ENCODE assay signal across 1 cellular context in the genomic region with DNA sequence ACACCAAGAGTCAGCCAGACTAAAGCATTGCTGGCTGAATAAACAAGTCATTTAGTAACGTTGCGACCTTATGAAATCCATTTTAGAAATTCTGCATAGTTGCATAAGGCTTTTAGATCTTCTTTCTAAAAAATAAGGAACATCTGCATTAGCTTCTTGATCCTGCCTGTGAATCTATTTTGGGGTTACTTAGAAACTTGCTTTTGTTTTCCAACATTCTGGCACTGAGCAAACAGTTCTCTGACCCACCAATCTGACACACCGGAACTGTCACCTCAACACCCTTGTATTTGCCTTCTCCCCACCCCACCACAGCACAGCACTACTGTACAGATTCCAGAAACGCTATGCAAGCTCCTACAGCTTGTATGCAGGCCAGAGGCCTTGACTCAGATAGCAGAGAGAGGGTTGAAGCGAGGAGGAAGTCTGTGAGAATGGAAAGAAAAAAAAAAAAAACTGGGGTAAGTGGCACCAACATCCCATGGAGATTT.
TF ChIP-seq lines count a peak whose summit lies in the region.

No MANE protein-coding gene starts in this region.

TF ChIP-seq in HepG2, 621 proteins besides CTCF, POLR2A, EP300 and RAD21 (continued from another document):
- no peak for TF ChIP-seq BRD4 (CRISPR knock-in tag; IDR thresholded peaks at IDR 0.05)
- TF ChIP-seq, protein P1, sequence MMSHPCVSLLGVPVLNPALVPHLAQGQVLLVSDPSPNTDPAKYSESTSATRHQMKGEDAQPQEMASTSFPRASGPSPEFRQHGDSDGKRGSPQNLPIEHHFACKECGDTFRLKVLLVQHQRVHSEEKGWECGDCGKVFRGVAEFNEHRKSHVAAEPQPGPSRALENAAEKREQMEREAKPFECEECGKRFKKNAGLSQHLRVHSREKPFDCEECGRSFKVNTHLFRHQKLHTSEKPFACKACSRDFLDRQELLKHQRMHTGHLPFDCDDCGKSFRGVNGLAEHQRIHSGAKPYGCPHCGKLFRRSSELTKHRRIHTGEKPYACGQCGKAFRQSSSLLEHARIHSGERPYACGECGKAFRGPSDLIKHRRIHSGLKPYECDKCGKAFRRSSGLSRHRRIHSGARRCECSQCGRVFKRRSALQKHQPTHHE (CRISPR knock-in tag; IDR thresholded peaks at IDR 0.05; ENCODE audit: borderline replicate concordance) = no peak
- peak; percentile 74 for TF ChIP-seq PHF5A (CRISPR knock-in tag; IDR thresholded peaks at IDR 0.05; ENCODE audit: low read depth, unreplicated experiment)
- TF ChIP-seq CBX5 (CRISPR knock-in tag; IDR thresholded peaks at IDR 0.05; ENCODE audit: borderline replicate concordance) = peak; percentile 53; the same call in 1 of the 2 replicates
- no peak for TF ChIP-seq PRMT3 (CRISPR knock-in tag; IDR thresholded peaks at IDR 0.05; ENCODE audit: borderline replicate concordance, low read depth)
- no peak; the same call in 1 of the 2 replicates for TF ChIP-seq ZMAT3 (CRISPR knock-in tag; conservative IDR thresholded peaks at IDR 0.05)
- TF ChIP-seq RXRA (CRISPR knock-in tag; IDR thresholded peaks at IDR 0.05) = peak; percentile 21; the same call in 1 of the 2 replicates
- TF ChIP-seq, protein P2, sequence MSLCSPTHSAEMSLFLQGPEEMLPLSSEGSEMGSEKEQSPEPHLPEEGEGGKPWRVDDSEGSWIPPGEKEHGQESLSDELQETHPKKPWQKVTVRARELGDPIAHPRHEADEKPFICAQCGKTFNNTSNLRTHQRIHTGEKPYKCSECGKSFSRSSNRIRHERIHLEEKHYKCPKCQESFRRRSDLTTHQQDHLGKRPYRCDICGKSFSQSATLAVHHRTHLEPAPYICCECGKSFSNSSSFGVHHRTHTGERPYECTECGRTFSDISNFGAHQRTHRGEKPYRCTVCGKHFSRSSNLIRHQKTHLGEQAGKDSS (CRISPR knock-in tag; IDR thresholded peaks at IDR 0.05; ENCODE audit: borderline replicate concordance, low read depth) = peak; percentile 78; the same call in 1 of the 2 replicates
- TF ChIP-seq NBN (conservative IDR thresholded peaks at IDR 0.05) = no peak
- no peak for TF ChIP-seq ZNF30 (CRISPR knock-in tag; IDR thresholded peaks at IDR 0.05)
- 0 out of 2 replicates have a peak, but pooled peaks have one; percentile 36 for TF ChIP-seq KAT7 (CRISPR knock-in tag; IDR thresholded peaks at IDR 0.05; ENCODE audit: borderline replicate concordance)
- TF ChIP-seq, protein P3, sequence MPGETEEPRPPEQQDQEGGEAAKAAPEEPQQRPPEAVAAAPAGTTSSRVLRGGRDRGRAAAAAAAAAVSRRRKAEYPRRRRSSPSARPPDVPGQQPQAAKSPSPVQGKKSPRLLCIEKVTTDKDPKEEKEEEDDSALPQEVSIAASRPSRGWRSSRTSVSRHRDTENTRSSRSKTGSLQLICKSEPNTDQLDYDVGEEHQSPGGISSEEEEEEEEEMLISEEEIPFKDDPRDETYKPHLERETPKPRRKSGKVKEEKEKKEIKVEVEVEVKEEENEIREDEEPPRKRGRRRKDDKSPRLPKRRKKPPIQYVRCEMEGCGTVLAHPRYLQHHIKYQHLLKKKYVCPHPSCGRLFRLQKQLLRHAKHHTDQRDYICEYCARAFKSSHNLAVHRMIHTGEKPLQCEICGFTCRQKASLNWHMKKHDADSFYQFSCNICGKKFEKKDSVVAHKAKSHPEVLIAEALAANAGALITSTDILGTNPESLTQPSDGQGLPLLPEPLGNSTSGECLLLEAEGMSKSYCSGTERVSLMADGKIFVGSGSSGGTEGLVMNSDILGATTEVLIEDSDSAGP (CRISPR knock-in tag; IDR thresholded peaks at IDR 0.05; ENCODE audit: borderline replicate concordance) = peak; percentile 19; the same call in 1 of the 2 replicates
- peak; percentile 75 for TF ChIP-seq RARA (CRISPR knock-in tag; IDR thresholded peaks at IDR 0.05)
- TF ChIP-seq, protein P4, sequence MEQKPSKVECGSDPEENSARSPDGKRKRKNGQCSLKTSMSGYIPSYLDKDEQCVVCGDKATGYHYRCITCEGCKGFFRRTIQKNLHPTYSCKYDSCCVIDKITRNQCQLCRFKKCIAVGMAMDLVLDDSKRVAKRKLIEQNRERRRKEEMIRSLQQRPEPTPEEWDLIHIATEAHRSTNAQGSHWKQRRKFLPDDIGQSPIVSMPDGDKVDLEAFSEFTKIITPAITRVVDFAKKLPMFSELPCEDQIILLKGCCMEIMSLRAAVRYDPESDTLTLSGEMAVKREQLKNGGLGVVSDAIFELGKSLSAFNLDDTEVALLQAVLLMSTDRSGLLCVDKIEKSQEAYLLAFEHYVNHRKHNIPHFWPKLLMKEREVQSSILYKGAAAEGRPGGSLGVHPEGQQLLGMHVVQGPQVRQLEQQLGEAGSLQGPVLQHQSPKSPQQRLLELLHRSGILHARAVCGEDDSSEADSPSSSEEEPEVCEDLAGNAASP (CRISPR knock-in tag; IDR thresholded peaks at IDR 0.05; ENCODE audit: borderline replicate concordance) = peak; percentile 41; the same call in 1 of the 2 replicates
- peak; percentile 93 for TF ChIP-seq GATAD2A (CRISPR knock-in tag; IDR thresholded peaks at IDR 0.05)
- peak; percentile 27; the same call in 1 of the 2 replicates for TF ChIP-seq PHF8 (CRISPR knock-in tag; IDR thresholded peaks at IDR 0.05)
- TF ChIP-seq JUNB (CRISPR knock-in tag; IDR thresholded peaks at IDR 0.05; ENCODE audit: borderline replicate concordance) = no peak; the same call in 1 of the 2 replicates
- TF ChIP-seq TRIM24 (CRISPR knock-in tag; IDR thresholded peaks at IDR 0.05) = no peak
- no peak for TF ChIP-seq NR1H2 (CRISPR knock-in tag; IDR thresholded peaks at IDR 0.05; ENCODE audit: borderline replicate concordance, low read depth)
- peak; percentile 8; the same call in 1 of the 2 replicates for TF ChIP-seq HNF4G (IDR thresholded peaks at IDR 0.05; ENCODE audit: borderline replicate concordance, low read depth, low read length)
- TF ChIP-seq HNF4G (CRISPR knock-in tag; IDR thresholded peaks at IDR 0.05; ENCODE audit: borderline replicate concordance, low read depth) = no peak; the same call in 1 of the 2 replicates
- no peak for TF ChIP-seq ZNF747 (CRISPR knock-in tag; IDR thresholded peaks at IDR 0.05; ENCODE audit: borderline replicate concordance)
- TF ChIP-seq FOXK2 (IDR thresholded peaks at IDR 0.05) = no peak
- no peak for TF ChIP-seq ZFP36 (IDR thresholded peaks at IDR 0.05; ENCODE audit: borderline replicate concordance, low read depth, low read length, partially characterized antibody)
- TF ChIP-seq SIX1 (CRISPR knock-in tag; IDR thresholded peaks at IDR 0.05; ENCODE audit: borderline replicate concordance) = peak; percentile 40; the same call in 1 of the 2 replicates
- no peak for TF ChIP-seq ZNF383 (CRISPR knock-in tag; IDR thresholded peaks at IDR 0.05; ENCODE audit: borderline replicate concordance)
- TF ChIP-seq, protein P5, sequence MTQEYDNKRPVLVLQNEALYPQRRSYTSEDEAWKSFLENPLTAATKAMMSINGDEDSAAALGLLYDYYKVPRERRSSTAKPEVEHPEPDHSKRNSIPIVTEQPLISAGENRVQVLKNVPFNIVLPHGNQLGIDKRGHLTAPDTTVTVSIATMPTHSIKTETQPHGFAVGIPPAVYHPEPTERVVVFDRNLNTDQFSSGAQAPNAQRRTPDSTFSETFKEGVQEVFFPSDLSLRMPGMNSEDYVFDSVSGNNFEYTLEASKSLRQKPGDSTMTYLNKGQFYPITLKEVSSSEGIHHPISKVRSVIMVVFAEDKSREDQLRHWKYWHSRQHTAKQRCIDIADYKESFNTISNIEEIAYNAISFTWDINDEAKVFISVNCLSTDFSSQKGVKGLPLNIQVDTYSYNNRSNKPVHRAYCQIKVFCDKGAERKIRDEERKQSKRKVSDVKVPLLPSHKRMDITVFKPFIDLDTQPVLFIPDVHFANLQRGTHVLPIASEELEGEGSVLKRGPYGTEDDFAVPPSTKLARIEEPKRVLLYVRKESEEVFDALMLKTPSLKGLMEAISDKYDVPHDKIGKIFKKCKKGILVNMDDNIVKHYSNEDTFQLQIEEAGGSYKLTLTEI (CRISPR knock-in tag; conservative IDR thresholded peaks at IDR 0.05) = no peak
